In genomic region chr9:108567571-108567970, GRCh38 we compare ENCODE assay signal across 2 cellular contexts.
TF ChIP-seq lines count a peak whose summit lies in the region.

No MANE protein-coding gene starts in this region.

TF ChIP-seq in H1, 55 proteins besides CTCF, POLR2A, EP300 and RAD21:
- no peak for TF ChIP-seq CHD1 (IDR thresholded peaks at IDR 0.05; ENCODE audit: low read depth, low read length)
- no peak for TF ChIP-seq SIN3A (conservative IDR thresholded peaks at IDR 0.05 in 1 of 2, IDR thresholded peaks at IDR 0.05 in 1 of 2; ENCODE audit: low read depth in 1 of 2, low read length in 2 of 2)
- TF ChIP-seq SIX5 (IDR thresholded peaks at IDR 0.05; ENCODE audit: low read depth, low read length), result no peak
- no peak for TF ChIP-seq TAF7 (optimal IDR thresholded peaks at IDR 0.05; ENCODE audit: borderline replicate concordance, low read depth, low read length)
- no peak for TF ChIP-seq MAFK (IDR thresholded peaks at IDR 0.05; ENCODE audit: low read depth, low read length)
- no peak for TF ChIP-seq TAF1 (IDR thresholded peaks at IDR 0.05; ENCODE audit: low read depth, low read length)
- no peak for TF ChIP-seq FOSL1 (IDR thresholded peaks at IDR 0.05; ENCODE audit: insufficient read depth, low read depth, low read length)
- TF ChIP-seq E2F6 (IDR thresholded peaks at IDR 0.05), result no peak

TF ChIP-seq in HepG2, 621 proteins besides CTCF, POLR2A, EP300 and RAD21:
- TF ChIP-seq ZNF75D (CRISPR knock-in tag; IDR thresholded peaks at IDR 0.05; ENCODE audit: borderline replicate concordance) (no peak), ELF1 (CRISPR knock-in tag; IDR thresholded peaks at IDR 0.05) (no peak), ZNF180 (CRISPR knock-in tag; IDR thresholded peaks at IDR 0.05; ENCODE audit: borderline replicate concordance, low read depth) (no peak), TRIM22 (IDR thresholded peaks at IDR 0.05) (no peak), SMC3 (IDR thresholded peaks at IDR 0.05; ENCODE audit: low read length) (no peak), MZF1 (CRISPR knock-in tag; IDR thresholded peaks at IDR 0.05; ENCODE audit: borderline replicate concordance) (no peak), HMG20B (CRISPR knock-in tag; conservative IDR thresholded peaks at IDR 0.05) (no peak), RNF2 (conservative IDR thresholded peaks at IDR 0.05; ENCODE audit: low read depth) (no peak), CHCHD3 (CRISPR knock-in tag; IDR thresholded peaks at IDR 0.05) (no peak), CENPBD1 (CRISPR knock-in tag; IDR thresholded peaks at IDR 0.05; ENCODE audit: borderline replicate concordance, low read depth) (no peak), TFE3 (CRISPR knock-in tag; IDR thresholded peaks at IDR 0.05) (no peak), HOXD1 (CRISPR knock-in tag; IDR thresholded peaks at IDR 0.05) (no peak), NFKB2 (CRISPR knock-in tag; IDR thresholded peaks at IDR 0.05; ENCODE audit: borderline replicate concordance) (no peak), ZNF367 (CRISPR knock-in tag; IDR thresholded peaks at IDR 0.05; ENCODE audit: borderline replicate concordance) (no peak), ZBTB42 (CRISPR knock-in tag; IDR thresholded peaks at IDR 0.05) (no peak), ASH2L (IDR thresholded peaks at IDR 0.05; ENCODE audit: insufficient read length, low read depth, low read length) (no peak)
